ENCODE assay signal across 22 cellular contexts in genomic region chr12:117732761-117733160, GRCh38.
"Had no signal": no experiment of that assay in that cellular context is flagged by ENCODE, and none has a peak within 500 bp of the region (broad histone marks: within the 10 kb centered on the region; RNA-seq: fewer than 3 reads in every experiment).

No MANE protein-coding gene starts in this region.

- H3K27ac ChIP-seq: colonic mucosa, hepatocyte, left ventricle myocardium inferior, neutrophil, psoas muscle, skin epidermis, stomach, thoracic aorta, transverse colon had no signal

- H3K9me3 ChIP-seq: colonic mucosa, left ventricle myocardium inferior, neutrophil, psoas muscle, thoracic aorta, transverse colon had no signal

- ATAC-seq: psoas muscle, sciatic nerve had no signal

- DNase-seq: colonic mucosa; effector CD4-positive, alpha-beta T cell; endodermal cell; erythroblast; foreskin melanocyte; head of caudate nucleus; kidney glomerular epithelial cell; left ventricle myocardium inferior; mesendoderm; naive B cell; nephron progenitor cell; psoas muscle; stimulated activated CD4-positive, alpha-beta T cell treated with anti-CD3 and anti-CD28 coated beads, Interleukin-12 subunit alpha, Interleukin-12 subunit beta, amount 100 ng/mL, for 4 hours; stimulated activated naive CD4-positive, alpha-beta T cell; stomach; transverse colon had no signal

- H3K27me3 ChIP-seq: colonic mucosa, hepatocyte, neutrophil, stomach, transverse colon had no signal

- H3K4me3 ChIP-seq: colonic mucosa, hepatocyte, left ventricle myocardium inferior, lung, psoas muscle, skin epidermis, stomach, thoracic aorta, transverse colon had no signal

- H3K4me1 ChIP-seq: colonic mucosa, left ventricle myocardium inferior, psoas muscle, stomach, transverse colon had no signal

- H3K36me3 ChIP-seq: colonic mucosa, left ventricle myocardium inferior, neutrophil, stomach, thoracic aorta, transverse colon had no signal
